ENCODE assay signal across 8 cellular contexts in the genomic region with DNA sequence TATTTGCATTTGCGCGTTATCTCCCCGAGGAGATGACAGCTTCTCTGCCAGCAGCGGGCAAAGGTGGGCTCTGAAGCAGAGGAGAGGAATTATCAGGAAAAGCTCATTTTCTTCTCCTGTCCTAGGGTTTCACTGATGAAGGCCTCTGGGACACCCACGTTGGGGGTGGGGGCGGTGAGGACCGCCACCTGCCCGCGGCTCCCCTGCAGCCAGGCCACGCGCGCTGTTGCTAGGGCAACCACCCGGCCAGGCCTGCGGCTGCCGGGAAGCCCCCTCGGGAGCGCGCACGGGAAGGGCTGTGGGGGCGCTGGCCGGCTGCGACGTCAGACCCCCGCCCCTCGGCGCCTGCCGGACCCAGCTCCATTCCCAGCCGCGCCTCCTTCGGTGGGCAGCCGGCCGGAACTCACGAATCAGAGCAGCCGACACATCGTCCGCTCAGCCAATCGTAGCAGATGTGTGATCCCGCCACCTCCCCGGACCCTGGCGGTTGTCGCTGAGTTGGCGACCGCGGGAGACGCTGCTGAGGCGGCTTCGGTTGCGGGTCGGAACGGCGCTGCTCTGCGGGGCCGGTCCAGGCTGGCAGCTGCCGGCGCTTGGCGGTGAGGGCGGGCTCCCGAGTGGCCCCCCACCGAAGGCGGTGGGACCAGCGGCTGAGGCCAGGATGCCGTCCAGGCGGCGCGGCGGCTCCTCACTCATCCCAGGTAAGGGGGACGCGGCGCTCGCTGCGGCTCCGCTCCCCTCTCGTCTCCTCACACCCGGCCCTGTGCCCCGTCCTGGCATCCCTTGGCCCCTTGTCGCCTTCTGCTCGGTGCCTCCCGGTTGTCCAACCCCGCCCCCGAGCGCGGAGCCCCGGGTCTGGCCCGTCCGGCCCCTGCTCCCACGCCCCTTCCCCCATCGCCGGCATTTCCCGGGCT. TPM values are rescaled to one million over a fixed set of nuclear protein-coding genes. Genes with fewer than 3 reads are reported as not detected.
DNase-seq lines count a peak whose midpoint lies in the region; ATAC-seq and TF ChIP-seq lines count a peak whose summit lies in the region.

TPST1 (plus strand) TSS at position 513 of the 914 bp plus-strand sequence. CDS start 35,092 bp downstream, outside the sequence.

- H3K9me3 ChIP-seq in iPS DF 6.9 (ENCODE audit: control insufficient read depth, insufficient read depth, low read length) (no peaks in the 10 kb centered on the region), gastrocnemius medialis (no peaks in the 10 kb centered on the region)

- H3K4me3 ChIP-seq in brain microvascular endothelial cell (ENCODE audit: low read depth, low read length) (peak within 1 kb of the TSS; percentile 87), iPS DF 6.9 (ENCODE audit: low read length) (peak within 1 kb of the TSS; percentile 87), gastrocnemius medialis (peak within 1 kb of the TSS; percentile 64 to 70 (median 70))

- ATAC-seq in HG03025 (IDR thresholded peaks at IDR 0.05; ENCODE audit: low FRiP score, unreplicated experiment): peak; percentile 92
- ATAC-seq in gastrocnemius medialis: peak; percentile 78 to 87

- WGBS in iPS DF 6.9 (ENCODE audit: insufficient coverage, insufficient read length): no CpG with 5 or more reads among the region's 89 CpGs

- H3K36me3 ChIP-seq in brain microvascular endothelial cell (replicated peaks): no peaks in the 10 kb centered on the region
- H3K36me3 ChIP-seq in iPS DF 6.9 (ENCODE audit: control insufficient read depth, insufficient read depth, low read length): no peaks in the 10 kb centered on the region
- H3K36me3 ChIP-seq in gastrocnemius medialis: no peaks in the 10 kb centered on the region

- peak; percentile 63 for TF ChIP-seq CTCF in brain microvascular endothelial cell (IDR thresholded peaks at IDR 0.05; ENCODE audit: low read depth, low read length, missing control alignments)
- TF ChIP-seq CTCF in gastrocnemius medialis (IDR thresholded peaks at IDR 0.05 in 4 of 5, conservative IDR thresholded peaks at IDR 0.05 in 1 of 5): peak in 4 of 5 experiments; percentile 31 to 51 (median 40)

- H3K27ac ChIP-seq in brain microvascular endothelial cell: peak within 1 kb of the TSS; percentile 27
- no peak within 1 kb of the TSS for H3K27ac ChIP-seq in iPS DF 6.9 (ENCODE audit: low read length)
- peak within 1 kb of the TSS; percentile 20 to 74 (median 65) for H3K27ac ChIP-seq in gastrocnemius medialis

- intact Hi-C loops in gastrocnemius medialis (cut with DNase I; ENCODE audit: low total_unique reads): no loop called here

- in situ Hi-C loops in brain microvascular endothelial cell (cut with HindIII; ENCODE audit: low pct_ligation_motif_present, low sequenced_read_pairs) (no loop called here), gastrocnemius medialis (cut with MboI; ENCODE audit: low sequenced_read_pairs in 4 of 4) (no loop called here)

- peak; percentile 70 to 81 for TF ChIP-seq POLR2A in gastrocnemius medialis (IDR thresholded peaks at IDR 0.05)

- no peaks in the 10 kb centered on the region for H3K27me3 ChIP-seq in brain microvascular endothelial cell (replicated peaks)
- H3K27me3 ChIP-seq in iPS DF 6.9 (ENCODE audit: control insufficient read depth, insufficient read depth, low read length): no peaks in the 10 kb centered on the region
- H3K27me3 ChIP-seq in gastrocnemius medialis: peaks cover 19 to 23% (median 22%) of the 10 kb centered on the region in 3 donors

- H3K4me1 ChIP-seq in iPS DF 6.9 (ENCODE audit: control insufficient read depth, insufficient read depth, low read length): no peaks in the 10 kb centered on the region
- H3K4me1 ChIP-seq in gastrocnemius medialis: no peaks in the 10 kb centered on the region

- peak; percentile 50 for DNase-seq in NK-92 treated with Interleukin-12 subunit alpha and Interleukin-12 subunit beta, amount 100 ng/mL, for 24 hours (lab: John Stamatoyannopoulos, UW)
- DNase-seq in NK-92 (lab: John Stamatoyannopoulos, UW; ENCODE audit: unreplicated experiment): no peak
- DNase-seq in NCI-H2081 (lab: John Stamatoyannopoulos, UW): peak; percentile 96
- DNase-seq in UCSD-AML1 (lab: John Stamatoyannopoulos, UW; ENCODE audit: unreplicated experiment): peak; percentile 73
- peak; percentile 83 for DNase-seq in brain microvascular endothelial cell
- DNase-seq in iPS DF 6.9 (ENCODE audit: low read depth, low spot score): peak; percentile 82
- DNase-seq in gastrocnemius medialis: peak; percentile 51 to 55

RNA-seq across cellular contexts. Expression of gene TPST1, which starts in this region (rescaled TPM):
- 1 to 10 TPM; 1.4 to 3.7 (median 3.0) TPM for total RNA-seq in gastrocnemius medialis
